Comparison of ENCODE assay signal across 23 cellular contexts in genomic region chr13:20101467-20102316, GRCh38. TPM values are rescaled to one million over a fixed set of nuclear protein-coding genes. Genes with fewer than 3 reads are reported as not detected.
DNase-seq lines count a peak whose midpoint lies in the region; ATAC-seq and TF ChIP-seq lines count a peak whose summit lies in the region.
"Had no signal": no experiment of that assay in that cellular context is flagged by ENCODE, and none has a peak within 500 bp of the region (broad histone marks: within the 10 kb centered on the region; RNA-seq: fewer than 3 reads in every experiment).

No MANE protein-coding gene starts in this region.

- H3K9me2 ChIP-seq in GM23338 (ENCODE audit: insufficient read depth), result no peaks in the 10 kb centered on the region

- no peaks in the 10 kb centered on the region for H3K9me3 ChIP-seq in left lung
- H3K9me3 ChIP-seq: colonic mucosa, esophagus squamous epithelium, spleen had no signal

- ATAC-seq in GM23338, result peak; percentile 31
- ATAC-seq in left lung, result peak; percentile 55
- ATAC-seq in GM18520 (IDR thresholded peaks at IDR 0.05; ENCODE audit: unreplicated experiment), result no peak
- ATAC-seq: activated CD8-positive, alpha-beta memory T cell treated with anti-CD3 and anti-CD28 coated beads, Interleukin-2, amount 10 ng/mL, durations not matched to agents 7 days and 5 days; effector memory CD8-positive, alpha-beta T cell had no signal

- no peaks in the 10 kb centered on the region for H3K36me3 Mint-ChIP-seq in activated CD4-positive, alpha-beta T cell treated with anti-CD3 and anti-CD28 coated beads, Interleukin-2, amount 10 ng/mL, durations not matched to agents 24 days and 14 days (ENCODE audit: low read depth)
- no peaks in the 10 kb centered on the region for H3K36me3 Mint-ChIP-seq in GM23338 (ENCODE audit: low read depth)
- H3K36me3 Mint-ChIP-seq: activated CD8-positive, alpha-beta memory T cell treated with anti-CD3 and anti-CD28 coated beads, Interleukin-2, amount 10 ng/mL, durations not matched to agents 7 days and 5 days; natural killer cell treated with Interleukin-12 subunit alpha and Interleukin-12 subunit beta and Interleukin-15 and Interleukin-18, amount 100 ng/mL, for 72 hours had no signal

- peaks cover 59% of the 10 kb centered on the region for H3K27me3 Mint-ChIP-seq in activated CD4-positive, alpha-beta T cell treated with anti-CD3 and anti-CD28 coated beads, Interleukin-2, amount 10 ng/mL, durations not matched to agents 24 days and 14 days
- peaks cover 6% of the 10 kb centered on the region for H3K27me3 Mint-ChIP-seq in GM23338 (ENCODE audit: insufficient read depth, low read depth, poor library complexity)

- H3K4me1 ChIP-seq in GM23338 (ENCODE audit: insufficient read depth), result peaks cover 18% of the 10 kb centered on the region
- no peaks in the 10 kb centered on the region for H3K4me1 ChIP-seq in left lung
- H3K4me1 ChIP-seq: colonic mucosa, spleen had no signal

- no peak overlapping the region for H3K27ac Mint-ChIP-seq in activated CD4-positive, alpha-beta T cell treated with anti-CD3 and anti-CD28 coated beads, Interleukin-2, amount 10 ng/mL, durations not matched to agents 24 days and 14 days
- no peak overlapping the region for H3K27ac Mint-ChIP-seq in GM23338
- H3K27ac Mint-ChIP-seq: activated CD8-positive, alpha-beta memory T cell treated with anti-CD3 and anti-CD28 coated beads, Interleukin-2, amount 10 ng/mL, durations not matched to agents 7 days and 5 days; activated naive CD4-positive, alpha-beta T cell treated with anti-CD3 and anti-CD28 coated beads for 36 hours; effector memory CD8-positive, alpha-beta T cell; natural killer cell treated with Interleukin-12 subunit alpha and Interleukin-12 subunit beta and Interleukin-15 and Interleukin-18, amount 100 ng/mL, for 72 hours had no signal

- H3K4me3 ChIP-seq in GM23338, result no peak overlapping the region
- H3K4me3 ChIP-seq in left lung, result no peak overlapping the region
- H3K4me3 ChIP-seq: colonic mucosa, spleen had no signal

- H3K36me3 ChIP-seq in GM23338 (ENCODE audit: insufficient read depth), result no peaks in the 10 kb centered on the region
- H3K36me3 ChIP-seq in left lung, result no peaks in the 10 kb centered on the region
- H3K36me3 ChIP-seq: colonic mucosa, esophagus squamous epithelium, spleen had no signal

- H3K4me3 Mint-ChIP-seq in activated CD4-positive, alpha-beta T cell treated with anti-CD3 and anti-CD28 coated beads, Interleukin-2, amount 10 ng/mL, durations not matched to agents 24 days and 14 days, result no peak overlapping the region
- no peak overlapping the region for H3K4me3 Mint-ChIP-seq in GM23338
- H3K4me3 Mint-ChIP-seq: activated CD8-positive, alpha-beta memory T cell treated with anti-CD3 and anti-CD28 coated beads, Interleukin-2, amount 10 ng/mL, durations not matched to agents 7 days and 5 days; activated naive CD4-positive, alpha-beta T cell treated with anti-CD3 and anti-CD28 coated beads for 36 hours; effector memory CD8-positive, alpha-beta T cell; natural killer cell treated with Interleukin-12 subunit alpha and Interleukin-12 subunit beta and Interleukin-15 and Interleukin-18, amount 100 ng/mL, for 72 hours had no signal

- H3F3A ChIP-seq in GM23338 (replicated peaks; ENCODE audit: low read depth), result no peaks in the 10 kb centered on the region

- no peaks in the 10 kb centered on the region for H3K79me2 ChIP-seq in GM23338 (replicated peaks; ENCODE audit: insufficient read depth)

- H3K27me3 ChIP-seq in GM23338 (ENCODE audit: insufficient read depth) (no peaks in the 10 kb centered on the region), left lung (peaks cover 3 to 60% of the 10 kb centered on the region in 2 donors)
- H3K27me3 ChIP-seq: colonic mucosa had no signal

- H3K9me3 Mint-ChIP-seq in activated CD4-positive, alpha-beta T cell treated with anti-CD3 and anti-CD28 coated beads, Interleukin-2, amount 10 ng/mL, durations not matched to agents 24 days and 14 days, result no peaks in the 10 kb centered on the region
- no peaks in the 10 kb centered on the region for H3K9me3 Mint-ChIP-seq in GM23338
- H3K9me3 Mint-ChIP-seq: activated naive CD4-positive, alpha-beta T cell treated with anti-CD3 and anti-CD28 coated beads for 36 hours; effector memory CD8-positive, alpha-beta T cell; natural killer cell treated with Interleukin-12 subunit alpha and Interleukin-12 subunit beta and Interleukin-15 and Interleukin-18, amount 100 ng/mL, for 72 hours had no signal

- TF ChIP-seq CTCF in GM23338 (conservative IDR thresholded peaks at IDR 0.05; ENCODE audit: low read depth in 2 of 2) (no peak), left lung (IDR thresholded peaks at IDR 0.05) (no peak)

- intact Hi-C loops in activated CD4-positive, alpha-beta T cell treated with anti-CD3 and anti-CD28 coated beads, Interleukin-2, amount 10 ng/mL, durations not matched to agents 24 days and 14 days (cut with micrococcal nuclease), result no loop called here
- intact Hi-C loops in left lung (cut with DNase I), result no loop called here

- H2AFZ ChIP-seq in GM23338, result peak overlapping the region; percentile 65; the same call in 1 of the 2 replicates

- H4K20me1 ChIP-seq in GM23338 (replicated peaks; ENCODE audit: insufficient read depth), result no peaks in the 10 kb centered on the region

- no peak overlapping the region for H3K27ac ChIP-seq in GM23338 (ENCODE audit: low read depth)
- no peak overlapping the region for H3K27ac ChIP-seq in left lung
- H3K27ac ChIP-seq: colonic mucosa, esophagus squamous epithelium, spleen had no signal

- no peaks in the 10 kb centered on the region for H3K4me1 Mint-ChIP-seq in activated CD4-positive, alpha-beta T cell treated with anti-CD3 and anti-CD28 coated beads, Interleukin-2, amount 10 ng/mL, durations not matched to agents 24 days and 14 days
- H3K4me1 Mint-ChIP-seq in GM23338, result peaks cover 32% of the 10 kb centered on the region
- H3K4me1 Mint-ChIP-seq: activated CD8-positive, alpha-beta memory T cell treated with anti-CD3 and anti-CD28 coated beads, Interleukin-2, amount 10 ng/mL, durations not matched to agents 7 days and 5 days had no signal

- peak; percentile 50 for DNase-seq in activated CD4-positive, alpha-beta T cell treated with anti-CD3 and anti-CD28 coated beads, Interleukin-2, amount 10 ng/mL, durations not matched to agents 24 days and 14 days
- DNase-seq in activated CD4-positive, alpha-beta T cell treated with anti-CD3 and anti-CD28 coated beads for 4 hours, result no peak
- no peak for DNase-seq in GM23338 (ENCODE audit: low spot score)
- peak; percentile 81 for DNase-seq in NCI-H510A treated with DMSO at 0.1 percent for 48 hours (lab: John Stamatoyannopoulos, UW)
- DNase-seq in left lung, result no peak
- DNase-seq in CD1c-positive myeloid dendritic cell (ENCODE audit: extremely low spot score), result no peak
- no peak for DNase-seq in AG08395 (ENCODE audit: low spot score)
- DNase-seq: activated CD4-positive, alpha-beta T cell treated with anti-CD3 and anti-CD28 coated beads, Interleukin-2, amount 50 U/mL, for 1 hour; activated CD8-positive, alpha-beta memory T cell treated with anti-CD3 and anti-CD28 coated beads, Interleukin-2, amount 10 ng/mL, durations not matched to agents 7 days and 5 days; activated naive CD4-positive, alpha-beta T cell treated with anti-CD3 and anti-CD28 coated beads for 36 hours; C1 segment of cervical spinal cord; Calu3; colonic mucosa; effector memory CD8-positive, alpha-beta T cell; esophagus squamous epithelium; NCI-H146; spleen; stimulated activated CD4-positive, alpha-beta T cell treated with anti-CD3 and anti-CD28 coated beads, Interleukin-4, amount 100 ng/mL, for 1 hour; stimulated activated naive CD4-positive, alpha-beta T cell had no signal

- no peak overlapping the region for H3K4me2 ChIP-seq in GM23338

TF ChIP-seq in GM23338, 12 proteins besides CTCF, POLR2A, EP300 and RAD21 (continues in another document):
- no peak for TF ChIP-seq STAT1 (IDR thresholded peaks at IDR 0.05; ENCODE audit: unreplicated experiment)
- TF ChIP-seq EZH2 (IDR thresholded peaks at IDR 0.05; ENCODE audit: low read depth, unreplicated experiment), result no peak
- TF ChIP-seq CREB1 (CRISPR knock-in tag; IDR thresholded peaks at IDR 0.05; ENCODE audit: low read depth), result no peak

RNA-seq across cellular contexts. Expression of gene GJA3, which starts 59.2 kb away (rescaled TPM):
- total RNA-seq in activated CD4-positive, alpha-beta T cell treated with anti-CD3 and anti-CD28 coated beads, Interleukin-2, amount 10 ng/mL, durations not matched to agents 24 days and 14 days, result 0.02 TPM in 1 of 2 replicates, not detected in the other
- 0.17 and 1.2 TPM in 2 replicates for total RNA-seq in GM23338 (2014; rRNA removed; shearing (Covaris generic))
- 0.19 and 0.23 TPM in 2 replicates for polyA plus RNA-seq in GM23338 (2016; fragmentation: Nextera tagmentation; extraction: Ambion mirVana)
- total RNA-seq in left lung, result under 1 TPM; 0.08 to 0.12 TPM
- total RNA-seq: frontal cortex, M059J had no signal

Comparison
In these comparisons a context has a peak if more than half of its experiments do, and no peak if none do; other contexts are left out.
1. DNase-seq: peak in activated CD4-positive, alpha-beta T cell treated with anti-CD3 and anti-CD28 coated beads, Interleukin-2, amount 10 ng/mL, durations not matched to agents 24 days and 14 days (single experiment) and NCI-H510A treated with DMSO at 0.1 percent for 48 hours (single experiment); none in activated CD4-positive, alpha-beta T cell treated with anti-CD3 and anti-CD28 coated beads for 4 hours (0 of 2), GM23338 (single experiment), left lung (0 of 2), CD1c-positive myeloid dendritic cell (single experiment) and AG08395 (single experiment).